1 cellular context compared by ENCODE assay signal in genomic region chr19:47600246-47601179, GRCh38.
TF ChIP-seq lines count a peak whose summit lies in the region.

No MANE protein-coding gene starts in this region.

TF ChIP-seq in HepG2, 621 proteins besides CTCF, POLR2A, EP300 and RAD21 (continued from another document and continues in another):
- TF ChIP-seq, protein P1, sequence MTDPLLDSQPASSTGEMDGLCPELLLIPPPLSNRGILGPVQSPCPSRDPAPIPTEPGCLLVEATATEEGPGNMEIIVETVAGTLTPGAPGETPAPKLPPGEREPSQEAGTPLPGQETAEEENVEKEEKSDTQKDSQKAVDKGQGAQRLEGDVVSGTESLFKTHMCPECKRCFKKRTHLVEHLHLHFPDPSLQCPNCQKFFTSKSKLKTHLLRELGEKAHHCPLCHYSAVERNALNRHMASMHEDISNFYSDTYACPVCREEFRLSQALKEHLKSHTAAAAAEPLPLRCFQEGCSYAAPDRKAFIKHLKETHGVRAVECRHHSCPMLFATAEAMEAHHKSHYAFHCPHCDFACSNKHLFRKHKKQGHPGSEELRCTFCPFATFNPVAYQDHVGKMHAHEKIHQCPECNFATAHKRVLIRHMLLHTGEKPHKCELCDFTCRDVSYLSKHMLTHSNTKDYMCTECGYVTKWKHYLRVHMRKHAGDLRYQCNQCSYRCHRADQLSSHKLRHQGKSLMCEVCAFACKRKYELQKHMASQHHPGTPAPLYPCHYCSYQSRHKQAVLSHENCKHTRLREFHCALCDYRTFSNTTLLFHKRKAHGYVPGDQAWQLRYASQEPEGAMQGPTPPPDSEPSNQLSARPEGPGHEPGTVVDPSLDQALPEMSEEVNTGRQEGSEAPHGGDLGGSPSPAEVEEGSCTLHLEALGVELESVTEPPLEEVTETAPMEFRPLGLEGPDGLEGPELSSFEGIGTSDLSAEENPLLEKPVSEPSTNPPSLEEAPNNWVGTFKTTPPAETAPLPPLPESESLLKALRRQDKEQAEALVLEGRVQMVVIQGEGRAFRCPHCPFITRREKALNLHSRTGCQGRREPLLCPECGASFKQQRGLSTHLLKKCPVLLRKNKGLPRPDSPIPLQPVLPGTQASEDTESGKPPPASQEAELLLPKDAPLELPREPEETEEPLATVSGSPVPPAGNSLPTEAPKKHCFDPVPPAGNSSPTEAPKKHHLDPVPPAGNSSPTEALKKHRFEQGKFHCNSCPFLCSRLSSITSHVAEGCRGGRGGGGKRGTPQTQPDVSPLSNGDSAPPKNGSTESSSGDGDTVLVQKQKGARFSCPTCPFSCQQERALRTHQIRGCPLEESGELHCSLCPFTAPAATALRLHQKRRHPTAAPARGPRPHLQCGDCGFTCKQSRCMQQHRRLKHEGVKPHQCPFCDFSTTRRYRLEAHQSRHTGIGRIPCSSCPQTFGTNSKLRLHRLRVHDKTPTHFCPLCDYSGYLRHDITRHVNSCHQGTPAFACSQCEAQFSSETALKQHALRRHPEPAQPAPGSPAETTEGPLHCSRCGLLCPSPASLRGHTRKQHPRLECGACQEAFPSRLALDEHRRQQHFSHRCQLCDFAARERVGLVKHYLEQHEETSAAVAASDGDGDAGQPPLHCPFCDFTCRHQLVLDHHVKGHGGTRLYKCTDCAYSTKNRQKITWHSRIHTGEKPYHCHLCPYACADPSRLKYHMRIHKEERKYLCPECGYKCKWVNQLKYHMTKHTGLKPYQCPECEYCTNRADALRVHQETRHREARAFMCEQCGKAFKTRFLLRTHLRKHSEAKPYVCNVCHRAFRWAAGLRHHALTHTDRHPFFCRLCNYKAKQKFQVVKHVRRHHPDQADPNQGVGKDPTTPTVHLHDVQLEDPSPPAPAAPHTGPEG (CRISPR knock-in tag; IDR thresholded peaks at IDR 0.05), result peak; percentile 99
- TF ChIP-seq SNAPC4 (CRISPR knock-in tag; IDR thresholded peaks at IDR 0.05), result no peak
- peak; percentile 87 for TF ChIP-seq ZNF501 (CRISPR knock-in tag; IDR thresholded peaks at IDR 0.05)
- no peak for TF ChIP-seq RFX5 (IDR thresholded peaks at IDR 0.05; ENCODE audit: low read depth, low read length)
- peak; percentile 61 for TF ChIP-seq MED1 (CRISPR knock-in tag; IDR thresholded peaks at IDR 0.05)
- TF ChIP-seq, protein P2, sequence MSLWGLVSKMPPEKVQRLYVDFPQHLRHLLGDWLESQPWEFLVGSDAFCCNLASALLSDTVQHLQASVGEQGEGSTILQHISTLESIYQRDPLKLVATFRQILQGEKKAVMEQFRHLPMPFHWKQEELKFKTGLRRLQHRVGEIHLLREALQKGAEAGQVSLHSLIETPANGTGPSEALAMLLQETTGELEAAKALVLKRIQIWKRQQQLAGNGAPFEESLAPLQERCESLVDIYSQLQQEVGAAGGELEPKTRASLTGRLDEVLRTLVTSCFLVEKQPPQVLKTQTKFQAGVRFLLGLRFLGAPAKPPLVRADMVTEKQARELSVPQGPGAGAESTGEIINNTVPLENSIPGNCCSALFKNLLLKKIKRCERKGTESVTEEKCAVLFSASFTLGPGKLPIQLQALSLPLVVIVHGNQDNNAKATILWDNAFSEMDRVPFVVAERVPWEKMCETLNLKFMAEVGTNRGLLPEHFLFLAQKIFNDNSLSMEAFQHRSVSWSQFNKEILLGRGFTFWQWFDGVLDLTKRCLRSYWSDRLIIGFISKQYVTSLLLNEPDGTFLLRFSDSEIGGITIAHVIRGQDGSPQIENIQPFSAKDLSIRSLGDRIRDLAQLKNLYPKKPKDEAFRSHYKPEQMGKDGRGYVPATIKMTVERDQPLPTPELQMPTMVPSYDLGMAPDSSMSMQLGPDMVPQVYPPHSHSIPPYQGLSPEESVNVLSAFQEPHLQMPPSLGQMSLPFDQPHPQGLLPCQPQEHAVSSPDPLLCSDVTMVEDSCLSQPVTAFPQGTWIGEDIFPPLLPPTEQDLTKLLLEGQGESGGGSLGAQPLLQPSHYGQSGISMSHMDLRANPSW (CRISPR knock-in tag; IDR thresholded peaks at IDR 0.05; ENCODE audit: borderline replicate concordance), result peak; percentile 80; the same call in 1 of the 2 replicates
- TF ChIP-seq SP1 (IDR thresholded peaks at IDR 0.05), result no peak
- TF ChIP-seq SP1 (CRISPR knock-in tag; IDR thresholded peaks at IDR 0.05), result peak; percentile 94
- TF ChIP-seq HNRNPL (IDR thresholded peaks at IDR 0.05; ENCODE audit: low read depth, low read length), result 0 out of 2 replicates have a peak, but pooled peaks have one; percentile 36
- no peak for TF ChIP-seq SUZ12 (IDR thresholded peaks at IDR 0.05; ENCODE audit: low read depth, low read length)
- TF ChIP-seq TSC22D2 (CRISPR knock-in tag; IDR thresholded peaks at IDR 0.05; ENCODE audit: borderline replicate concordance), result 0 out of 2 replicates have a peak, but pooled peaks have one; percentile 34
- 0 out of 2 replicates have a peak, but pooled peaks have one; percentile 51 for TF ChIP-seq MIER3 (CRISPR knock-in tag; IDR thresholded peaks at IDR 0.05; ENCODE audit: borderline replicate concordance)
- peak; percentile 92 for TF ChIP-seq TARDBP (CRISPR knock-in tag; IDR thresholded peaks at IDR 0.05)
- peak; percentile 77; the same call in 1 of the 2 replicates for TF ChIP-seq ZNF724P (CRISPR knock-in tag; IDR thresholded peaks at IDR 0.05; ENCODE audit: borderline replicate concordance)
- peak; percentile 69; the same call in 1 of the 2 replicates for TF ChIP-seq BRF2 (CRISPR knock-in tag; IDR thresholded peaks at IDR 0.05)
- peak; percentile 43; the same call in 1 of the 2 replicates for TF ChIP-seq PITX1 (CRISPR knock-in tag; IDR thresholded peaks at IDR 0.05)
- peak; percentile 40; the same call in 1 of the 2 replicates for TF ChIP-seq SMAD1 (CRISPR knock-in tag; IDR thresholded peaks at IDR 0.05; ENCODE audit: borderline replicate concordance, low read depth)
- TF ChIP-seq YEATS4 (CRISPR knock-in tag; IDR thresholded peaks at IDR 0.05; ENCODE audit: borderline replicate concordance), result peak; percentile 47; the same call in 1 of the 2 replicates
- TF ChIP-seq E2F5 (CRISPR knock-in tag; conservative IDR thresholded peaks at IDR 0.05), result peak; percentile 86
- TF ChIP-seq, protein P3, sequence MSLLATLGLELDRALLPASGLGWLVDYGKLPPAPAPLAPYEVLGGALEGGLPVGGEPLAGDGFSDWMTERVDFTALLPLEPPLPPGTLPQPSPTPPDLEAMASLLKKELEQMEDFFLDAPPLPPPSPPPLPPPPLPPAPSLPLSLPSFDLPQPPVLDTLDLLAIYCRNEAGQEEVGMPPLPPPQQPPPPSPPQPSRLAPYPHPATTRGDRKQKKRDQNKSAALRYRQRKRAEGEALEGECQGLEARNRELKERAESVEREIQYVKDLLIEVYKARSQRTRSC (CRISPR knock-in tag; IDR thresholded peaks at IDR 0.05; ENCODE audit: low read depth), result 0 out of 2 replicates have a peak, but pooled peaks have one; percentile 9
- no peak for TF ChIP-seq ZBTB7B (CRISPR knock-in tag; IDR thresholded peaks at IDR 0.05)
- no peak for TF ChIP-seq ZNF703 (CRISPR knock-in tag; IDR thresholded peaks at IDR 0.05; ENCODE audit: borderline replicate concordance)
- TF ChIP-seq SIN3A (IDR thresholded peaks at IDR 0.05; ENCODE audit: borderline replicate concordance, low read depth, low read length), result peak; percentile 70; the same call in 1 of the 2 replicates
- no peak for TF ChIP-seq ZNF329 (CRISPR knock-in tag; IDR thresholded peaks at IDR 0.05; ENCODE audit: low read depth)
- no peak for TF ChIP-seq ZNF3 (CRISPR knock-in tag; IDR thresholded peaks at IDR 0.05)
- 0 out of 2 replicates have a peak, but pooled peaks have one; percentile 13 for TF ChIP-seq MIXL1 (CRISPR knock-in tag; IDR thresholded peaks at IDR 0.05)
- TF ChIP-seq POLR2G (IDR thresholded peaks at IDR 0.05; ENCODE audit: low read depth, low read length), result peak; percentile 80
- TF ChIP-seq, protein P4, sequence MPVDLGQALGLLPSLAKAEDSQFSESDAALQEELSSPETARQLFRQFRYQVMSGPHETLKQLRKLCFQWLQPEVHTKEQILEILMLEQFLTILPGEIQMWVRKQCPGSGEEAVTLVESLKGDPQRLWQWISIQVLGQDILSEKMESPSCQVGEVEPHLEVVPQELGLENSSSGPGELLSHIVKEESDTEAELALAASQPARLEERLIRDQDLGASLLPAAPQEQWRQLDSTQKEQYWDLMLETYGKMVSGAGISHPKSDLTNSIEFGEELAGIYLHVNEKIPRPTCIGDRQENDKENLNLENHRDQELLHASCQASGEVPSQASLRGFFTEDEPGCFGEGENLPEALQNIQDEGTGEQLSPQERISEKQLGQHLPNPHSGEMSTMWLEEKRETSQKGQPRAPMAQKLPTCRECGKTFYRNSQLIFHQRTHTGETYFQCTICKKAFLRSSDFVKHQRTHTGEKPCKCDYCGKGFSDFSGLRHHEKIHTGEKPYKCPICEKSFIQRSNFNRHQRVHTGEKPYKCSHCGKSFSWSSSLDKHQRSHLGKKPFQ (CRISPR knock-in tag; IDR thresholded peaks at IDR 0.05; ENCODE audit: insufficient replicate concordance), result peak; percentile 67
- no peak for TF ChIP-seq FOXO4 (CRISPR knock-in tag; conservative IDR thresholded peaks at IDR 0.05)
- TF ChIP-seq XRCC5 (optimal IDR thresholded peaks at IDR 0.05; ENCODE audit: low read length), result peak; percentile 76
- no peak for TF ChIP-seq MLLT10 (CRISPR knock-in tag; IDR thresholded peaks at IDR 0.05)
- peak; percentile 90 for TF ChIP-seq TAF1 (CRISPR knock-in tag; IDR thresholded peaks at IDR 0.05)
- peak; percentile 99 for TF ChIP-seq PHF21A (CRISPR knock-in tag; IDR thresholded peaks at IDR 0.05)
- TF ChIP-seq NFYC (CRISPR knock-in tag; IDR thresholded peaks at IDR 0.05), result peak; percentile 87
- no peak for TF ChIP-seq FOXK2 (IDR thresholded peaks at IDR 0.05)
- TF ChIP-seq RFX3 (CRISPR knock-in tag; IDR thresholded peaks at IDR 0.05), result no peak
- TF ChIP-seq PLSCR1 (CRISPR knock-in tag; IDR thresholded peaks at IDR 0.05; ENCODE audit: borderline replicate concordance), result no peak
- TF ChIP-seq ZNF121 (CRISPR knock-in tag; IDR thresholded peaks at IDR 0.05), result no peak; the same call in 1 of the 2 replicates
